Comparison of ENCODE assay signal across 1 cellular context in the genomic region with DNA sequence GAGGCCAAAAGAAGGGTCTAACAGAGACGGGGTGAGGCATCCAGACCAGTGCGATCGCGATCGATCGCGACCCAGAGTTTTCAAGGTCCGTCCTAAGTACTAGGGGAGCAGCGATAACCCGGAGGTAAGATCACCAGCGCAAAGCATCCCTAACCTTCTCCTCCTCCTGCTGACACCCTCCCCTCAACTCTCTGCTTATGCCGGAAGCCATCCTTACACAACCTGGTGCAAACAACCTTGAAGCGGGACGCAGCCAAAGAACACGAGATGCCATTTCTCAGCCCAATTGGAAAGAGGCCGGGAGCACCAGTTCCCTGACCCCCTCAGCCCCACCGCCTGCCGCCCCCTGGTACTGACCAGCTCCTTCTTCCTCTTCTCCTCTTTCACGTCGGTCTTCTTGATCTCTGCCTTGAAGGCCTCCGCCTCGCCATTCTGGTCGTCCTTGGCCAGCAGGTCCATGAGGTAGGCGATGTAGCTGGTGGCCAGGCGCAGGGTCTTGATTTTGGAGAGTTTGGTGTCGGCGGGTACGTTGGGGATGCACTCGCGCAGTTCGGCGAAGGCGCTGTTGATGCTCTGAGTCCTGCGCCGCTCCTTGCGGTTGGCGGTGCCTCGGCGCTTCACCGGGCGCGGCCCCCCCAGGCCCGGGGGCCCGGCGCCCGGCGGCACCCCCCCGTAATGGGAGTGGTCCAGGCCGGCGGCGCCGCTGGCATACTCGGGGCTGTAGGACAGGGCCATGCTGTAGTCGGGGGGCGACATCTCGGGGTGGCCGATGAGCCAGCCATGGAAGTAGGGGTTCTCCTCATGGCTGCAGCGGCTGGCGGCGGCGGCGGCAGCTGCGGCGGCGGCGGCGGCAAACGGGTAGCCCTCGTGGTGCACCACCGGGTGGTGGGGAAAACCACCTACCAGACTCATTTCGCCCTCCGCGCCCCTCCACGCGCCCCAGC.
TF ChIP-seq lines count a peak whose summit lies in the region.

No MANE protein-coding gene starts in this region.

TF ChIP-seq in A549, 52 proteins besides CTCF, POLR2A, EP300 and RAD21:
- TF ChIP-seq ESRRA (IDR thresholded peaks at IDR 0.05; ENCODE audit: borderline replicate concordance, low read length) (no peak), HES2 (IDR thresholded peaks at IDR 0.05) (no peak), POLR2AphosphoS2 (conservative IDR thresholded peaks at IDR 0.05; ENCODE audit: low read length) (no peak)
